24 cellular contexts compared by ENCODE assay signal in the genomic region with DNA sequence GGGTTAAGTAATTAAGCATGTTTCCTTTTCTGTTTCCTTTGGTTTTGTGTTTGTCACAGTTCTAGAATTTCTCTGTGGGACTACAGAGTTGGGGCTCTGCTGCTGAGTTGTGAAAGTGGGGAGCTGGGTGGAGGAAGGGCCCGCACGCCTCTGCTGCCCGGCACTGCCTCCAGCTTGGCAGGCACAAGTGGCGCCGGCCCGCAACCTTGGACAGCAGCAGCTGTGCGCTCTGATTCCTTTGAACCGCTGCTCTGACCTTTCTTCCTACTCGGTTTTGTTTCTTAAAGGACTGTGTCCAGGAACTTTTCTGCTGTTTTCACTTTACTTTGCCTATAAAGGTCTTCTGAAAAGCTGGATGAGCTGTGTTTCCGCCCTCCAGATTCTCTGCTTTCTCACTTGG.
DNase-seq lines count a peak whose midpoint lies in the region; ATAC-seq and TF ChIP-seq lines count a peak whose summit lies in the region.
"Had no signal": no experiment of that assay in that cellular context is flagged by ENCODE, and none has a peak within 500 bp of the region (broad histone marks: within the 10 kb centered on the region; RNA-seq: fewer than 3 reads in every experiment).

No MANE protein-coding gene starts in this region.

- DNase-seq in left cardiac atrium (peak; percentile 29), right atrium auricular region (ENCODE audit: low spot score) (no peak), adrenal gland (peak; percentile 41 to 74 (median 68)), kidney tubule cell (ENCODE audit: low spot score) (peak; percentile 31), T-helper 2 cell (no peak)
- DNase-seq: activated B cell treated with CpG ODN at 0.5 μM for 24 hours; activated gamma-delta T cell; CD4-positive, alpha-beta T cell; DMS 273 treated with DMSO at 0.1 percent for 48 hours; effector CD8-positive, alpha-beta T cell; gastrocnemius medialis; MM.1S; NCI-H1436; NCI-H524; stimulated activated naive CD4-positive, alpha-beta T cell; T-helper 9 cell; transverse colon had no signal

- H3K36me3 ChIP-seq in right atrium auricular region = no peaks in the 10 kb centered on the region
- H3K36me3 ChIP-seq in adrenal gland (replicated peaks in 1 of 2) = no peaks in the 10 kb centered on the region
- peaks cover 4% of the 10 kb centered on the region for H3K36me3 ChIP-seq in thymus (ENCODE audit: control insufficient read depth, insufficient read depth)
- H3K36me3 ChIP-seq: ascending aorta had no signal

- H3K4me1 ChIP-seq in right atrium auricular region (no peaks in the 10 kb centered on the region), adrenal gland (replicated peaks in 1 of 2) (peaks cover 0 to 3% of the 10 kb centered on the region in 2 donors), thymus (ENCODE audit: control insufficient read depth, insufficient read depth, low read length) (peaks cover 66% of the 10 kb centered on the region)
- H3K4me1 ChIP-seq: ascending aorta had no signal

- H3K9me3 ChIP-seq in right atrium auricular region = no peaks in the 10 kb centered on the region
- H3K9me3 ChIP-seq in adrenal gland (replicated peaks in 1 of 3) = no peaks in the 10 kb centered on the region
- H3K9me3 ChIP-seq in thymus (ENCODE audit: control insufficient read depth) = no peaks in the 10 kb centered on the region
- H3K9me3 ChIP-seq: ascending aorta, esophagus muscularis mucosa, gastrocnemius medialis, transverse colon had no signal

- intact Hi-C loops in left cardiac atrium (cut with DNase I) = no loop called here
- intact Hi-C loops in adrenal gland (cut with DNase I) = no loop called here

- H3K4me3 ChIP-seq in right atrium auricular region (no peak overlapping the region), adrenal gland (no peak overlapping the region), thymus (ENCODE audit: low read length) (peak overlapping the region; percentile 6)
- H3K4me3 ChIP-seq: ascending aorta, esophagus muscularis mucosa, gastrocnemius medialis, K562, SK-N-MC, smooth muscle cell, transverse colon had no signal

- H3K27me3 ChIP-seq in right atrium auricular region (no peaks in the 10 kb centered on the region), adrenal gland (no peaks in the 10 kb centered on the region), thymus (ENCODE audit: control insufficient read depth, insufficient read depth) (no peaks in the 10 kb centered on the region)
- H3K27me3 ChIP-seq: ascending aorta, esophagus muscularis mucosa, gastrocnemius medialis, transverse colon had no signal

- no peak overlapping the region for H3K27ac ChIP-seq in right atrium auricular region
- peak overlapping the region in 3 of 5 donors; percentile 14 to 51 (median 23) for H3K27ac ChIP-seq in adrenal gland
- peak overlapping the region; percentile 10 for H3K27ac ChIP-seq in thymus (ENCODE audit: low read depth)
- H3K27ac ChIP-seq: ascending aorta, esophagus muscularis mucosa, gastrocnemius medialis, SK-N-MC, transverse colon had no signal

- no peak for TF ChIP-seq POLR2A in adrenal gland (IDR thresholded peaks at IDR 0.05)

- no peak for TF ChIP-seq CTCF in right atrium auricular region (IDR thresholded peaks at IDR 0.05)
- TF ChIP-seq CTCF in adrenal gland (IDR thresholded peaks at IDR 0.05) = no peak

- WGBS in adrenal gland, 4 donors = 48 to 51% (median 49%) methylated on average over 10 of the region's 10 CpGs
- 95% methylated on average over 10 of the region's 10 CpGs for WGBS in thymus

- ATAC-seq in left cardiac atrium (no peak), HG02852 (IDR thresholded peaks at IDR 0.05; ENCODE audit: unreplicated experiment) (no peak)
- ATAC-seq: gastrocnemius medialis, K562 had no signal

Comparison
In these comparisons a context has a peak if more than half of its experiments do, and no peak if none do; other contexts are left out.
1. DNase-seq: peak in left cardiac atrium (single experiment), adrenal gland (7 of 7) and kidney tubule cell (single experiment); none in right atrium auricular region (single experiment) and T-helper 2 cell (0 of 5).
2. H3K27ac ChIP-seq: peak in adrenal gland (3 of 5) and thymus (single experiment); none in right atrium auricular region (0 of 2).